Comparison of ENCODE assay signal across 29 cellular contexts in genomic region chr7:146387140-146387539, GRCh38.
"Had no signal": no experiment of that assay in that cellular context is flagged by ENCODE, and none has a peak within 500 bp of the region (broad histone marks: within the 10 kb centered on the region; RNA-seq: fewer than 3 reads in every experiment).

No MANE protein-coding gene starts in this region.

- H3K4me2 ChIP-seq: neural progenitor cell had no signal

- ATAC-seq: natural killer cell; psoas muscle; right cardiac atrium; right lobe of liver; stimulated activated effector memory CD8-positive, alpha-beta T cell treated with anti-CD3 and anti-CD28 coated beads, Interleukin-12 subunit alpha, Interleukin-12 subunit beta, amount 100 ng/mL, for 72 hours; stimulated activated naive B cell treated with anti-CD40 and anti-IgM and Interleukin-4, amounts not matched to agents 10 μg/mL and 1 μg/mL and 100 μg/mL, for 72 hours; upper lobe of right lung had no signal

- H3K36me3 ChIP-seq: neural progenitor cell, ovary, right lobe of liver, sigmoid colon, suprapubic skin, tibial artery, transverse colon, upper lobe of right lung, uterus had no signal

- H3K4me3 Mint-ChIP-seq: natural killer cell; nephron; neural progenitor cell; stimulated activated effector memory CD8-positive, alpha-beta T cell treated with anti-CD3 and anti-CD28 coated beads, Interleukin-12 subunit alpha, Interleukin-12 subunit beta, amount 100 ng/mL, for 72 hours; stimulated activated naive B cell treated with anti-CD40 and anti-IgM and Interleukin-4, amounts not matched to agents 10 μg/mL and 1 μg/mL and 100 μg/mL, for 72 hours; stimulated activated naive CD8-positive, alpha-beta T cell treated with anti-CD3 and anti-CD28 coated beads, Interleukin-15, Interleukin-2, amounts not matched to agents 100 ng/mL and 50 ng/mL, for 24 hours; type B pancreatic cell had no signal

- H3K9ac ChIP-seq: neural progenitor cell, parathyroid adenoma had no signal

- H3K4me1 Mint-ChIP-seq: natural killer cell; nephron; neural progenitor cell; stimulated activated effector memory CD8-positive, alpha-beta T cell treated with anti-CD3 and anti-CD28 coated beads, Interleukin-12 subunit alpha, Interleukin-12 subunit beta, amount 100 ng/mL, for 72 hours; stimulated activated naive B cell treated with anti-CD40 and anti-IgM and Interleukin-4, amounts not matched to agents 10 μg/mL and 1 μg/mL and 100 μg/mL, for 72 hours had no signal

- H3K4me3 ChIP-seq: neural progenitor cell, ovary, psoas muscle, right lobe of liver, sigmoid colon, suprapubic skin, testis, tibial artery, transverse colon, upper lobe of right lung, uterus had no signal

- H3K79me2 ChIP-seq: parathyroid adenoma had no signal

- DNase-seq: natural killer cell; occipital lobe; ovary; posterior cingulate gyrus; psoas muscle; right cardiac atrium; right lobe of liver; sigmoid colon; small intestine; stimulated activated CD4-positive, alpha-beta T cell treated with anti-CD3 and anti-CD28 coated beads, Interleukin-15, amount 100 ng/mL, for 24 hours; stimulated activated CD4-positive, alpha-beta T cell treated with anti-CD3 and anti-CD28 coated beads, Interleukin-2, amount 100 ng/mL, for 24 hours; stimulated activated CD4-positive, alpha-beta T cell treated with anti-CD3 and anti-CD28 coated beads, Interleukin-2, amount 100 ng/mL, for 48 hours; stimulated activated CD4-positive, alpha-beta T cell treated with anti-CD3 and anti-CD28 coated beads, Interleukin-4, amount 100 ng/mL, for 24 hours; stimulated activated naive B cell treated with anti-CD40 and anti-IgM and Interleukin-4, amounts not matched to agents 10 μg/mL and 1 μg/mL and 100 μg/mL, for 72 hours; stimulated activated naive CD4-positive, alpha-beta T cell treated with Interleukin-2 at 50 U/mL for 16 hours; substantia nigra; testis; tibial artery; transverse colon; upper lobe of right lung; uterus had no signal

- H2AFZ ChIP-seq: neural progenitor cell, parathyroid adenoma had no signal

- H3K27ac Mint-ChIP-seq: natural killer cell; nephron; neural progenitor cell; progenitor cell of endocrine pancreas; stimulated activated effector memory CD8-positive, alpha-beta T cell treated with anti-CD3 and anti-CD28 coated beads, Interleukin-12 subunit alpha, Interleukin-12 subunit beta, amount 100 ng/mL, for 72 hours; stimulated activated naive B cell treated with anti-CD40 and anti-IgM and Interleukin-4, amounts not matched to agents 10 μg/mL and 1 μg/mL and 100 μg/mL, for 72 hours; stimulated activated naive CD8-positive, alpha-beta T cell treated with anti-CD3 and anti-CD28 coated beads, Interleukin-15, Interleukin-2, amounts not matched to agents 100 ng/mL and 50 ng/mL, for 24 hours; type B pancreatic cell had no signal

- H3K9me3 ChIP-seq: ovary, psoas muscle, right lobe of liver, sigmoid colon, suprapubic skin, testis, tibial artery, transverse colon, upper lobe of right lung, uterus had no signal

- H3K27me3 Mint-ChIP-seq: progenitor cell of endocrine pancreas; stimulated activated naive B cell treated with anti-CD40 and anti-IgM and Interleukin-4, amounts not matched to agents 10 μg/mL and 1 μg/mL and 100 μg/mL, for 72 hours; stimulated activated naive CD8-positive, alpha-beta T cell treated with anti-CD3 and anti-CD28 coated beads, Interleukin-15, Interleukin-2, amounts not matched to agents 100 ng/mL and 50 ng/mL, for 24 hours; type B pancreatic cell had no signal

- H3K4me1 ChIP-seq: neural progenitor cell, parathyroid adenoma, psoas muscle, right lobe of liver, sigmoid colon, suprapubic skin, testis, tibial artery, transverse colon, upper lobe of right lung, uterus had no signal

- H3K9me3 Mint-ChIP-seq: nephron, neural progenitor cell, type B pancreatic cell had no signal

- H3K27me3 ChIP-seq: neural progenitor cell, ovary, right lobe of liver, suprapubic skin, testis, tibial artery, transverse colon, upper lobe of right lung, uterus had no signal

- H3K27ac ChIP-seq: neural progenitor cell, ovary, parathyroid adenoma, psoas muscle, right lobe of liver, sigmoid colon, suprapubic skin, testis, tibial artery, transverse colon, upper lobe of right lung, uterus had no signal

- H3K36me3 Mint-ChIP-seq: natural killer cell; neural progenitor cell; stimulated activated effector memory CD8-positive, alpha-beta T cell treated with anti-CD3 and anti-CD28 coated beads, Interleukin-12 subunit alpha, Interleukin-12 subunit beta, amount 100 ng/mL, for 72 hours; stimulated activated naive B cell treated with anti-CD40 and anti-IgM and Interleukin-4, amounts not matched to agents 10 μg/mL and 1 μg/mL and 100 μg/mL, for 72 hours; type B pancreatic cell had no signal
